19 cellular contexts compared by ENCODE assay signal in genomic region chr18:36912887-36913286, GRCh38.
DNase-seq lines count a peak whose midpoint lies in the region; ATAC-seq and TF ChIP-seq lines count a peak whose summit lies in the region.
"Had no signal": no experiment of that assay in that cellular context is flagged by ENCODE, and none has a peak within 500 bp of the region (broad histone marks: within the 10 kb centered on the region; RNA-seq: fewer than 3 reads in every experiment).

No MANE protein-coding gene starts in this region.

- H3K36me3 Mint-ChIP-seq in activated naive CD8-positive, alpha-beta T cell treated with anti-CD3 and anti-CD28 coated beads, Interleukin-2, amount 50 U/mL, for 24 hours (ENCODE audit: low read depth), result peaks cover 7% of the 10 kb centered on the region
- H3K36me3 Mint-ChIP-seq: natural killer cell had no signal

- H3K4me3 Mint-ChIP-seq in activated naive CD8-positive, alpha-beta T cell treated with anti-CD3 and anti-CD28 coated beads, Interleukin-2, amount 50 U/mL, for 24 hours, result no peak overlapping the region
- H3K4me3 Mint-ChIP-seq: natural killer cell; stimulated activated naive B cell treated with anti-CD40 and anti-IgM and Interleukin-4, amounts not matched to agents 10 μg/mL and 1 μg/mL and 100 μg/mL, for 72 hours had no signal

- peaks cover 18% of the 10 kb centered on the region for H3K4me1 Mint-ChIP-seq in activated naive CD8-positive, alpha-beta T cell treated with anti-CD3 and anti-CD28 coated beads, Interleukin-2, amount 50 U/mL, for 24 hours

- H3K4me3 ChIP-seq in GM12864 (ENCODE audit: low read depth, low read length) (no peak overlapping the region), NB4 (ENCODE audit: low read depth, low read length) (no peak overlapping the region)
- H3K4me3 ChIP-seq: esophagus muscularis mucosa, right lobe of liver had no signal

- peak overlapping the region; percentile 59 for H3K27ac Mint-ChIP-seq in activated naive CD8-positive, alpha-beta T cell treated with anti-CD3 and anti-CD28 coated beads, Interleukin-2, amount 50 U/mL, for 24 hours
- H3K27ac Mint-ChIP-seq: stimulated activated naive B cell treated with anti-CD40 and anti-IgM and Interleukin-4, amounts not matched to agents 10 μg/mL and 1 μg/mL and 100 μg/mL, for 72 hours had no signal

- no peaks in the 10 kb centered on the region for H3K27me3 Mint-ChIP-seq in activated naive CD8-positive, alpha-beta T cell treated with anti-CD3 and anti-CD28 coated beads, Interleukin-2, amount 50 U/mL, for 24 hours
- H3K27me3 Mint-ChIP-seq: stimulated activated naive B cell treated with anti-CD40 and anti-IgM and Interleukin-4, amounts not matched to agents 10 μg/mL and 1 μg/mL and 100 μg/mL, for 72 hours had no signal

- peak; percentile 33 for DNase-seq in NCI-H82 (lab: John Stamatoyannopoulos, UW)
- DNase-seq in NCI-H82 treated with DMSO at 0.1 percent for 48 hours (lab: John Stamatoyannopoulos, UW; ENCODE audit: unreplicated experiment), result no peak
- DNase-seq in GM12864 (ENCODE audit: low read depth), result peak; percentile 4
- DNase-seq in NB4 (ENCODE audit: low read depth), result peak; percentile 29
- no peak for DNase-seq in activated naive CD8-positive, alpha-beta T cell treated with anti-CD3 and anti-CD28 coated beads, Interleukin-2, amount 50 U/mL, for 24 hours
- DNase-seq in globus pallidus (ENCODE audit: low spot score), result no peak
- no peak for DNase-seq in COR-L47 (lab: John Stamatoyannopoulos, UW)
- DNase-seq: effector CD8-positive, alpha-beta T cell; natural killer cell; NCI-H1930; NCI-H510A; right lobe of liver; stimulated activated CD4-positive, alpha-beta T cell treated with anti-CD3 and anti-CD28 coated beads, Interleukin-15, amount 100 ng/mL, for 24 hours; stimulated activated naive B cell treated with anti-CD40 and anti-IgM and Interleukin-4, amounts not matched to agents 10 μg/mL and 1 μg/mL and 100 μg/mL, for 72 hours; T1000; trophoblast cell had no signal

- H3K9me3 Mint-ChIP-seq in activated naive CD8-positive, alpha-beta T cell treated with anti-CD3 and anti-CD28 coated beads, Interleukin-2, amount 50 U/mL, for 24 hours, result no peaks in the 10 kb centered on the region
- H3K9me3 Mint-ChIP-seq: natural killer cell had no signal

- no peak for TF ChIP-seq POLR2A in NB4 (IDR thresholded peaks at IDR 0.05; ENCODE audit: extremely low read depth, insufficient read length)

- no peak for TF ChIP-seq CTCF in GM12864 (IDR thresholded peaks at IDR 0.05; ENCODE audit: low read depth, low read length, missing control alignments)
- no peak for TF ChIP-seq CTCF in NB4 (IDR thresholded peaks at IDR 0.05; ENCODE audit: low read depth, low read length)

- ATAC-seq in activated naive CD8-positive, alpha-beta T cell treated with anti-CD3 and anti-CD28 coated beads, Interleukin-2, amount 50 U/mL, for 24 hours, result no peak
- no peak for ATAC-seq in HG03342 (IDR thresholded peaks at IDR 0.05; ENCODE audit: unreplicated experiment)
- ATAC-seq: activated CD4-positive, CD25-positive, alpha-beta regulatory T cell treated with anti-CD3 and anti-CD28 coated beads, Interleukin-2, amount 50 U/mL, for 24 hours; natural killer cell; right lobe of liver; stimulated activated naive B cell treated with anti-CD40 and anti-IgM and Interleukin-4, amounts not matched to agents 10 μg/mL and 1 μg/mL and 100 μg/mL, for 72 hours had no signal

Comparison
In these comparisons a context has a peak if more than half of its experiments do, and no peak if none do; other contexts are left out.
1. DNase-seq: peak in NCI-H82 (single experiment), GM12864 (single experiment) and NB4 (single experiment); none in NCI-H82 treated with DMSO at 0.1 percent for 48 hours (single experiment), activated naive CD8-positive, alpha-beta T cell treated with anti-CD3 and anti-CD28 coated beads, Interleukin-2, amount 50 U/mL, for 24 hours (single experiment), globus pallidus (single experiment) and COR-L47 (single experiment).